In the genomic region with DNA sequence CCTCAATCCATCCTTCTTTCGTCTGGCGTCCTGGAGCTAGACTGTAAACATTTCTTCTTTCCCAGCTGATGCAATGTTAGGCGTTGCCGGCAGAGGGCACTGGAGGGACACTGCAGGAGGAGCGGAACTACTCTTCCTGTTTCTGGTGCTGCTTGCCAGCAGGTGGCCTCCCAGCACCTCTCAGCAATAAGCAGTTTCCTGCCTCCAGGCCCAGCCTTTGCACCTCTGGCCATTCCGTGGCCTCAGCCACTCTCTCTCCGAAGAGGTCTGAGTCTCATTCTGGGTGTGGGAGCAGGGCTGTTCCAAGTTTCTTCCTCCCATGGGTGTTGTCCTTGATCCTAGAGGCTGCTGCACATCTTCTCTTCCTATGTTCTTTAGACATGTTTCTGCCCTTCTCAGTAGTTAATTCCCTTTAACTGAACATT, we compare ENCODE assay signal across 1 cellular context.
A peak's percentile ranks its signal among the peaks of the same experiment; 100 is the strongest.
TF ChIP-seq lines count a peak whose summit lies in the region.

No MANE protein-coding gene starts in this region.

TF ChIP-seq in HEK293, 187 proteins besides CTCF, POLR2A, EP300 and RAD21 (continued from another document and continues in another):
- TF ChIP-seq, protein P1, sequence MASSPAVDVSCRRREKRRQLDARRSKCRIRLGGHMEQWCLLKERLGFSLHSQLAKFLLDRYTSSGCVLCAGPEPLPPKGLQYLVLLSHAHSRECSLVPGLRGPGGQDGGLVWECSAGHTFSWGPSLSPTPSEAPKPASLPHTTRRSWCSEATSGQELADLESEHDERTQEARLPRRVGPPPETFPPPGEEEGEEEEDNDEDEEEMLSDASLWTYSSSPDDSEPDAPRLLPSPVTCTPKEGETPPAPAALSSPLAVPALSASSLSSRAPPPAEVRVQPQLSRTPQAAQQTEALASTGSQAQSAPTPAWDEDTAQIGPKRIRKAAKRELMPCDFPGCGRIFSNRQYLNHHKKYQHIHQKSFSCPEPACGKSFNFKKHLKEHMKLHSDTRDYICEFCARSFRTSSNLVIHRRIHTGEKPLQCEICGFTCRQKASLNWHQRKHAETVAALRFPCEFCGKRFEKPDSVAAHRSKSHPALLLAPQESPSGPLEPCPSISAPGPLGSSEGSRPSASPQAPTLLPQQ (tag by site-specific recombination; IDR thresholded peaks at IDR 0.05), result no peak
- TF ChIP-seq ZNF549 (tag by site-specific recombination; IDR thresholded peaks at IDR 0.05) (no peak), OVOL3 (tag by site-specific recombination; IDR thresholded peaks at IDR 0.05) (no peak), ZNF23 (tag by site-specific recombination; IDR thresholded peaks at IDR 0.05; ENCODE audit: borderline replicate concordance) (no peak), ZNF621 (tag by site-specific recombination; IDR thresholded peaks at IDR 0.05) (no peak), ZBTB1 (tag by site-specific recombination; IDR thresholded peaks at IDR 0.05) (no peak), ZNF629 (tag by site-specific recombination; IDR thresholded peaks at IDR 0.05) (peak; percentile 39; the same call in 1 of the 2 replicates), MYNN (tag by site-specific recombination; IDR thresholded peaks at IDR 0.05; ENCODE audit: borderline replicate concordance) (no peak), KLF7 (tag by site-specific recombination; IDR thresholded peaks at IDR 0.05; ENCODE audit: borderline replicate concordance) (no peak), ZSCAN23 (tag by site-specific recombination; IDR thresholded peaks at IDR 0.05) (no peak), TCF7L2 (IDR thresholded peaks at IDR 0.05; ENCODE audit: borderline replicate concordance, low read depth, low read length) (no peak), ZNF132 (tag by site-specific recombination; IDR thresholded peaks at IDR 0.05; ENCODE audit: borderline replicate concordance) (no peak), ZNF747 (tag by site-specific recombination; IDR thresholded peaks at IDR 0.05) (no peak), ZNF121 (tag by site-specific recombination; IDR thresholded peaks at IDR 0.05) (peak; percentile 12; the same call in 1 of the 2 replicates), ZNF843 (tag by site-specific recombination; IDR thresholded peaks at IDR 0.05) (no peak), ZNF266 (tag by site-specific recombination; IDR thresholded peaks at IDR 0.05; ENCODE audit: low read depth) (no peak), ZNF140 (tag by site-specific recombination; IDR thresholded peaks at IDR 0.05) (0 out of 2 replicates have a peak, but pooled peaks have one; percentile 61), ZNF530 (tag by site-specific recombination; IDR thresholded peaks at IDR 0.05; ENCODE audit: low read depth) (no peak), ZNF157 (tag by site-specific recombination; IDR thresholded peaks at IDR 0.05) (no peak), ZNF701 (tag by site-specific recombination; IDR thresholded peaks at IDR 0.05) (no peak), ZNF2 (tag by site-specific recombination; IDR thresholded peaks at IDR 0.05) (0 out of 2 replicates have a peak, but pooled peaks have one; percentile 49), ZBTB7A (tag by site-specific recombination; IDR thresholded peaks at IDR 0.05; ENCODE audit: low read depth) (no peak), ZNF677 (tag by site-specific recombination; IDR thresholded peaks at IDR 0.05) (no peak), ZSCAN16 (tag by site-specific recombination; IDR thresholded peaks at IDR 0.05) (no peak), ZNF777 (tag by site-specific recombination; IDR thresholded peaks at IDR 0.05; ENCODE audit: borderline replicate concordance) (no peak), ZNF658 (tag by site-specific recombination; IDR thresholded peaks at IDR 0.05) (no peak), GFI1B (tag by site-specific recombination; IDR thresholded peaks at IDR 0.05) (no peak)
- TF ChIP-seq, protein P2, sequence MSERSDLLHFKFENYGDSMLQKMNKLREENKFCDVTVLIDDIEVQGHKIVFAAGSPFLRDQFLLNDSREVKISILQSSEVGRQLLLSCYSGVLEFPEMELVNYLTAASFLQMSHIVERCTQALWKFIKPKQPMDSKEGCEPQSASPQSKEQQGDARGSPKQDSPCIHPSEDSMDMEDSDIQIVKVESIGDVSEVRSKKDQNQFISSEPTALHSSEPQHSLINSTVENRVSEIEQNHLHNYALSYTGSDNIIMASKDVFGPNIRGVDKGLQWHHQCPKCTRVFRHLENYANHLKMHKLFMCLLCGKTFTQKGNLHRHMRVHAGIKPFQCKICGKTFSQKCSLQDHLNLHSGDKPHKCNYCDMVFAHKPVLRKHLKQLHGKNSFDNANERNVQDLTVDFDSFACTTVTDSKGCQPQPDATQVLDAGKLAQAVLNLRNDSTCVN (tag by site-specific recombination; optimal IDR thresholded peaks at IDR 0.05), result no peak
- TF ChIP-seq, protein P3, sequence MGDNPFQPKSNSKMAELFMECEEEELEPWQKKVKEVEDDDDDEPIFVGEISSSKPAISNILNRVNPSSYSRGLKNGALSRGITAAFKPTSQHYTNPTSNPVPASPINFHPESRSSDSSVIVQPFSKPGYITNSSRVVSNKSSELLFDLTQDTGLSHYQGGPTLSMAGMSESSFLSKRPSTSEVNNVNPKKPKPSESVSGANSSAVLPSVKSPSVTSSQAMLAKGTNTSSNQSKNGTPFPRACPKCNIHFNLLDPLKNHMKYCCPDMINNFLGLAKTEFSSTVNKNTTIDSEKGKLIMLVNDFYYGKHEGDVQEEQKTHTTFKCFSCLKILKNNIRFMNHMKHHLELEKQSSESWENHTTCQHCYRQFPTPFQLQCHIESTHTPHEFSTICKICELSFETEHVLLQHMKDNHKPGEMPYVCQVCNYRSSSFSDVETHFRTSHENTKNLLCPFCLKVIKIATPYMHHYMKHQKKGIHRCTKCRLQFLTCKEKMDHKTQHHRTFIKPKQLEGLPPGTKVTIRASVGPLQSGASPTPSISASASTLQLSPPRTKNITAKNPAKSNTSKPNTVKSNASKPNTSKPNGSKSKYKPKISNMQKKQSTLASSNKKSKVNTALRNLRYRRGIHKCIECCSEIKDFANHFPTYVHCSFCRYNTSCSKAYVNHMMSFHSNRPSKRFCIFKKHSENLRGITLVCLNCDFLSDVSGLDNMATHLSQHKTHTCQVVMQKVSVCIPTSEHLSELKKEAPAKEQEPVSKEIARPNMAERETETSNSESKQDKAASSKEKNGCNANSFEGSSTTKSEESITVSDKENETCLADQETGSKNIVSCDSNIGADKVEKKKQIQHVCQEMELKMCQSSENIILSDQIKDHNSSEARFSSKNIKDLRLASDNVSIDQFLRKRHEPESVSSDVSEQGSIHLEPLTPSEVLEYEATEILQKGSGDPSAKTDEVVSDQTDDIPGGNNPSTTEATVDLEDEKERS (tag by site-specific recombination; IDR thresholded peaks at IDR 0.05), result no peak
- TF ChIP-seq, protein P4, sequence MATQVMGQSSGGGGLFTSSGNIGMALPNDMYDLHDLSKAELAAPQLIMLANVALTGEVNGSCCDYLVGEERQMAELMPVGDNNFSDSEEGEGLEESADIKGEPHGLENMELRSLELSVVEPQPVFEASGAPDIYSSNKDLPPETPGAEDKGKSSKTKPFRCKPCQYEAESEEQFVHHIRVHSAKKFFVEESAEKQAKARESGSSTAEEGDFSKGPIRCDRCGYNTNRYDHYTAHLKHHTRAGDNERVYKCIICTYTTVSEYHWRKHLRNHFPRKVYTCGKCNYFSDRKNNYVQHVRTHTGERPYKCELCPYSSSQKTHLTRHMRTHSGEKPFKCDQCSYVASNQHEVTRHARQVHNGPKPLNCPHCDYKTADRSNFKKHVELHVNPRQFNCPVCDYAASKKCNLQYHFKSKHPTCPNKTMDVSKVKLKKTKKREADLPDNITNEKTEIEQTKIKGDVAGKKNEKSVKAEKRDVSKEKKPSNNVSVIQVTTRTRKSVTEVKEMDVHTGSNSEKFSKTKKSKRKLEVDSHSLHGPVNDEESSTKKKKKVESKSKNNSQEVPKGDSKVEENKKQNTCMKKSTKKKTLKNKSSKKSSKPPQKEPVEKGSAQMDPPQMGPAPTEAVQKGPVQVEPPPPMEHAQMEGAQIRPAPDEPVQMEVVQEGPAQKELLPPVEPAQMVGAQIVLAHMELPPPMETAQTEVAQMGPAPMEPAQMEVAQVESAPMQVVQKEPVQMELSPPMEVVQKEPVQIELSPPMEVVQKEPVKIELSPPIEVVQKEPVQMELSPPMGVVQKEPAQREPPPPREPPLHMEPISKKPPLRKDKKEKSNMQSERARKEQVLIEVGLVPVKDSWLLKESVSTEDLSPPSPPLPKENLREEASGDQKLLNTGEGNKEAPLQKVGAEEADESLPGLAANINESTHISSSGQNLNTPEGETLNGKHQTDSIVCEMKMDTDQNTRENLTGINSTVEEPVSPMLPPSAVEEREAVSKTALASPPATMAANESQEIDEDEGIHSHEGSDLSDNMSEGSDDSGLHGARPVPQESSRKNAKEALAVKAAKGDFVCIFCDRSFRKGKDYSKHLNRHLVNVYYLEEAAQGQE (tag by site-specific recombination; IDR thresholded peaks at IDR 0.05), result no peak
- TF ChIP-seq, protein P5, sequence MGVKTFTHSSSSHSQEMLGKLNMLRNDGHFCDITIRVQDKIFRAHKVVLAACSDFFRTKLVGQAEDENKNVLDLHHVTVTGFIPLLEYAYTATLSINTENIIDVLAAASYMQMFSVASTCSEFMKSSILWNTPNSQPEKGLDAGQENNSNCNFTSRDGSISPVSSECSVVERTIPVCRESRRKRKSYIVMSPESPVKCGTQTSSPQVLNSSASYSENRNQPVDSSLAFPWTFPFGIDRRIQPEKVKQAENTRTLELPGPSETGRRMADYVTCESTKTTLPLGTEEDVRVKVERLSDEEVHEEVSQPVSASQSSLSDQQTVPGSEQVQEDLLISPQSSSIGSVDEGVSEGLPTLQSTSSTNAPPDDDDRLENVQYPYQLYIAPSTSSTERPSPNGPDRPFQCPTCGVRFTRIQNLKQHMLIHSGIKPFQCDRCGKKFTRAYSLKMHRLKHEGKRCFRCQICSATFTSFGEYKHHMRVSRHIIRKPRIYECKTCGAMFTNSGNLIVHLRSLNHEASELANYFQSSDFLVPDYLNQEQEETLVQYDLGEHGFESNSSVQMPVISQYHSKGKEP (tag by site-specific recombination; IDR thresholded peaks at IDR 0.05), result no peak
- TF ChIP-seq, protein P6, sequence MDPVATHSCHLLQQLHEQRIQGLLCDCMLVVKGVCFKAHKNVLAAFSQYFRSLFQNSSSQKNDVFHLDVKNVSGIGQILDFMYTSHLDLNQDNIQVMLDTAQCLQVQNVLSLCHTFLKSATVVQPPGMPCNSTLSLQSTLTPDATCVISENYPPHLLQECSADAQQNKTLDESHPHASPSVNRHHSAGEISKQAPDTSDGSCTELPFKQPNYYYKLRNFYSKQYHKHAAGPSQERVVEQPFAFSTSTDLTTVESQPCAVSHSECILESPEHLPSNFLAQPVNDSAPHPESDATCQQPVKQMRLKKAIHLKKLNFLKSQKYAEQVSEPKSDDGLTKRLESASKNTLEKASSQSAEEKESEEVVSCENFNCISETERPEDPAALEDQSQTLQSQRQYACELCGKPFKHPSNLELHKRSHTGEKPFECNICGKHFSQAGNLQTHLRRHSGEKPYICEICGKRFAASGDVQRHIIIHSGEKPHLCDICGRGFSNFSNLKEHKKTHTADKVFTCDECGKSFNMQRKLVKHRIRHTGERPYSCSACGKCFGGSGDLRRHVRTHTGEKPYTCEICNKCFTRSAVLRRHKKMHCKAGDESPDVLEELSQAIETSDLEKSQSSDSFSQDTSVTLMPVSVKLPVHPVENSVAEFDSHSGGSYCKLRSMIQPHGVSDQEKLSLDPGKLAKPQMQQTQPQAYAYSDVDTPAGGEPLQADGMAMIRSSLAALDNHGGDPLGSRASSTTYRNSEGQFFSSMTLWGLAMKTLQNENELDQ (tag by site-specific recombination; IDR thresholded peaks at IDR 0.05; ENCODE audit: low read depth), result no peak
- TF ChIP-seq, protein P7, sequence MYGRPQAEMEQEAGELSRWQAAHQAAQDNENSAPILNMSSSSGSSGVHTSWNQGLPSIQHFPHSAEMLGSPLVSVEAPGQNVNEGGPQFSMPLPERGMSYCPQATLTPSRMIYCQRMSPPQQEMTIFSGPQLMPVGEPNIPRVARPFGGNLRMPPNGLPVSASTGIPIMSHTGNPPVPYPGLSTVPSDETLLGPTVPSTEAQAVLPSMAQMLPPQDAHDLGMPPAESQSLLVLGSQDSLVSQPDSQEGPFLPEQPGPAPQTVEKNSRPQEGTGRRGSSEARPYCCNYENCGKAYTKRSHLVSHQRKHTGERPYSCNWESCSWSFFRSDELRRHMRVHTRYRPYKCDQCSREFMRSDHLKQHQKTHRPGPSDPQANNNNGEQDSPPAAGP (tag by site-specific recombination; IDR thresholded peaks at IDR 0.05), result peak; percentile 88
- TF ChIP-seq, protein P8, sequence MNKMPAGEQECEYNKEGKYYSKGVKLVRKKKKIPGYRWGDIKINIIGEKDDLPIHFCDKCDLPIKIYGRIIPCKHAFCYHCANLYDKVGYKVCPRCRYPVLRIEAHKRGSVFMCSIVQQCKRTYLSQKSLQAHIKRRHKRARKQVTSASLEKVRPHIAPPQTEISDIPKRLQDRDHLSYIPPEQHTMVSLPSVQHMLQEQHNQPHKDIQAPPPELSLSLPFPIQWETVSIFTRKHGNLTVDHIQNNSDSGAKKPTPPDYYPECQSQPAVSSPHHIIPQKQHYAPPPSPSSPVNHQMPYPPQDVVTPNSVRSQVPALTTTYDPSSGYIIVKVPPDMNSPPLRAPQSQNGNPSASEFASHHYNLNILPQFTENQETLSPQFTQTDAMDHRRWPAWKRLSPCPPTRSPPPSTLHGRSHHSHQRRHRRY (tag by site-specific recombination; IDR thresholded peaks at IDR 0.05), result no peak
- TF ChIP-seq, protein P9, sequence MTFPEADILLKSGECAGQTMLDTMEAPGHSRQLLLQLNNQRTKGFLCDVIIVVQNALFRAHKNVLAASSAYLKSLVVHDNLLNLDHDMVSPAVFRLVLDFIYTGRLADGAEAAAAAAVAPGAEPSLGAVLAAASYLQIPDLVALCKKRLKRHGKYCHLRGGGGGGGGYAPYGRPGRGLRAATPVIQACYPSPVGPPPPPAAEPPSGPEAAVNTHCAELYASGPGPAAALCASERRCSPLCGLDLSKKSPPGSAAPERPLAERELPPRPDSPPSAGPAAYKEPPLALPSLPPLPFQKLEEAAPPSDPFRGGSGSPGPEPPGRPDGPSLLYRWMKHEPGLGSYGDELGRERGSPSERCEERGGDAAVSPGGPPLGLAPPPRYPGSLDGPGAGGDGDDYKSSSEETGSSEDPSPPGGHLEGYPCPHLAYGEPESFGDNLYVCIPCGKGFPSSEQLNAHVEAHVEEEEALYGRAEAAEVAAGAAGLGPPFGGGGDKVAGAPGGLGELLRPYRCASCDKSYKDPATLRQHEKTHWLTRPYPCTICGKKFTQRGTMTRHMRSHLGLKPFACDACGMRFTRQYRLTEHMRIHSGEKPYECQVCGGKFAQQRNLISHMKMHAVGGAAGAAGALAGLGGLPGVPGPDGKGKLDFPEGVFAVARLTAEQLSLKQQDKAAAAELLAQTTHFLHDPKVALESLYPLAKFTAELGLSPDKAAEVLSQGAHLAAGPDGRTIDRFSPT (tag by site-specific recombination; IDR thresholded peaks at IDR 0.05), result no peak
- TF ChIP-seq, protein P10, sequence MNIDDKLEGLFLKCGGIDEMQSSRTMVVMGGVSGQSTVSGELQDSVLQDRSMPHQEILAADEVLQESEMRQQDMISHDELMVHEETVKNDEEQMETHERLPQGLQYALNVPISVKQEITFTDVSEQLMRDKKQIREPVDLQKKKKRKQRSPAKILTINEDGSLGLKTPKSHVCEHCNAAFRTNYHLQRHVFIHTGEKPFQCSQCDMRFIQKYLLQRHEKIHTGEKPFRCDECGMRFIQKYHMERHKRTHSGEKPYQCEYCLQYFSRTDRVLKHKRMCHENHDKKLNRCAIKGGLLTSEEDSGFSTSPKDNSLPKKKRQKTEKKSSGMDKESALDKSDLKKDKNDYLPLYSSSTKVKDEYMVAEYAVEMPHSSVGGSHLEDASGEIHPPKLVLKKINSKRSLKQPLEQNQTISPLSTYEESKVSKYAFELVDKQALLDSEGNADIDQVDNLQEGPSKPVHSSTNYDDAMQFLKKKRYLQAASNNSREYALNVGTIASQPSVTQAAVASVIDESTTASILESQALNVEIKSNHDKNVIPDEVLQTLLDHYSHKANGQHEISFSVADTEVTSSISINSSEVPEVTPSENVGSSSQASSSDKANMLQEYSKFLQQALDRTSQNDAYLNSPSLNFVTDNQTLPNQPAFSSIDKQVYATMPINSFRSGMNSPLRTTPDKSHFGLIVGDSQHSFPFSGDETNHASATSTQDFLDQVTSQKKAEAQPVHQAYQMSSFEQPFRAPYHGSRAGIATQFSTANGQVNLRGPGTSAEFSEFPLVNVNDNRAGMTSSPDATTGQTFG (tag by site-specific recombination; IDR thresholded peaks at IDR 0.05; ENCODE audit: borderline replicate concordance), result no peak
